ENCODE assay signal across 8 cellular contexts in genomic region chr7:116862234-116863167, GRCh38.
DNase-seq lines count a peak whose midpoint lies in the region; ATAC-seq lines count a peak whose summit lies in the region.

CAPZA2 (plus strand) TSS chr7:116862587; CDS start chr7:116862612, 25 bp downstream.

- DNase-seq in Ammon's horn (ENCODE audit: low spot score) = peak; percentile 91
- DNase-seq in NCI-H446 (lab: John Stamatoyannopoulos, UW) = peak; percentile 64 to 93
- DNase-seq in activated CD4-positive, CD25-positive, alpha-beta regulatory T cell treated with anti-CD3 and anti-CD28 coated beads, Interleukin-2, amount 50 U/mL, for 16 hours (ENCODE audit: low read depth, low spot score) = peak; percentile 86
- peak; percentile 95 for DNase-seq in central memory CD4-positive, alpha-beta T cell
- peak; percentile 94 for DNase-seq in islet precursor cell
- peak; percentile 95 for DNase-seq in stimulated activated CD4-positive, alpha-beta T cell treated with anti-CD3 and anti-CD28 coated beads, Interleukin-12 subunit alpha, Interleukin-12 subunit beta, amount 100 ng/mL, for 4 hours

- ATAC-seq in GM19043 (IDR thresholded peaks at IDR 0.05; ENCODE audit: low read depth, unreplicated experiment) = peak; percentile 88
- peak; percentile 92 for ATAC-seq in HG03354 (IDR thresholded peaks at IDR 0.05; ENCODE audit: poor library complexity, severe bottlenecking, unreplicated experiment)

Comparison
In these comparisons a context has a peak if more than half of its experiments do, and no peak if none do; other contexts are left out.
1. Peak in every context shown above with its lines: DNase-seq and ATAC-seq.